16 cellular contexts compared by ENCODE assay signal in genomic region chr10:125174360-125174759, GRCh38. TPM values are rescaled to one million over a fixed set of nuclear protein-coding genes. Genes with fewer than 3 reads are reported as not detected.
DNase-seq lines count a peak whose midpoint lies in the region; ATAC-seq, FAIRE-seq and TF ChIP-seq lines count a peak whose summit lies in the region.
"Had no signal": no experiment of that assay in that cellular context is flagged by ENCODE, and none has a peak within 500 bp of the region (broad histone marks: within the 10 kb centered on the region; RNA-seq: fewer than 3 reads in every experiment).

No MANE protein-coding gene starts in this region.

- no peak overlapping the region for H4K8ac ChIP-seq in H9 (replicated peaks; ENCODE audit: insufficient read length, low read depth, low read length)
- no peak overlapping the region for H4K8ac ChIP-seq in mesendoderm (ENCODE audit: low read depth, low read length)

- no peaks in the 10 kb centered on the region for H3K23me2 ChIP-seq in H9 (ENCODE audit: insufficient read length, low read depth, low read length, poor library complexity, severe bottlenecking)

- H3T11ph ChIP-seq in H9 (ENCODE audit: low read length), result no peak overlapping the region

- H2BK5ac ChIP-seq in H9 (ENCODE audit: insufficient read length, low read length) (no peak overlapping the region), mesendoderm (ENCODE audit: low read length) (no peak overlapping the region)

- H3K4me3 Mint-ChIP-seq in H9 (no peak overlapping the region), WTC11 (no peak overlapping the region), osteocyte (ENCODE audit: unreplicated experiment) (no peak overlapping the region)
- H3K4me3 Mint-ChIP-seq: CD4-positive, alpha-beta memory T cell had no signal

- DNase-seq in H9 (peak; percentile 22), WTC11 (ENCODE audit: low spot score) (no peak), mesendoderm (peak; percentile 44), osteocyte (ENCODE audit: extremely low spot score, unreplicated experiment) (peak; percentile 38), SKM-1 (lab: John Stamatoyannopoulos, UW; ENCODE audit: unreplicated experiment) (no peak), D721Med (ENCODE audit: insufficient read length, low spot score) (no peak)
- DNase-seq: BE2C; CD4-positive, alpha-beta memory T cell; COR-L47; DMS53; GM23248 had no signal

- H3K27ac ChIP-seq in H9 (ENCODE audit: insufficient read length, low read depth, low read length), result no peak overlapping the region
- H3K27ac ChIP-seq in mesendoderm (ENCODE audit: low read depth, low read length), result no peak overlapping the region
- H3K27ac ChIP-seq: A549, C4-2B, GM23248 had no signal

- no peak overlapping the region for H2BK20ac ChIP-seq in H9 (ENCODE audit: low read depth, low read length, poor library complexity, severe bottlenecking)

- H3K4me2 ChIP-seq in H9 (ENCODE audit: insufficient read depth, insufficient read length, low read length) (no peak overlapping the region), mesendoderm (ENCODE audit: low read length) (no peak overlapping the region)
- H3K4me2 ChIP-seq: A549 had no signal

- H3K9me3 Mint-ChIP-seq in H9 (no peaks in the 10 kb centered on the region; a peak in 1 of 5 replicates), WTC11 (peaks cover 9% of the 10 kb centered on the region), osteocyte (ENCODE audit: unreplicated experiment) (no peaks in the 10 kb centered on the region)

- TF ChIP-seq CTCF in H9 (conservative IDR thresholded peaks at IDR 0.05) (no peak), WTC11 (IDR thresholded peaks at IDR 0.05) (no peak), osteocyte (IDR thresholded peaks at IDR 0.05) (no peak), D721Med (IDR thresholded peaks at IDR 0.05; ENCODE audit: insufficient read depth, missing control alignments) (no peak)

- no peak overlapping the region for H4K5ac ChIP-seq in H9 (ENCODE audit: insufficient read length, low read depth, low read length)
- no peak overlapping the region for H4K5ac ChIP-seq in mesendoderm (ENCODE audit: low read length)

- no peak overlapping the region for H3K23ac ChIP-seq in H9 (ENCODE audit: insufficient read length, low read depth, low read length)
- no peak overlapping the region for H3K23ac ChIP-seq in mesendoderm (ENCODE audit: low read length)

- H4K20me1 ChIP-seq in H9 (ENCODE audit: control insufficient read depth, insufficient read depth, insufficient read length), result no peaks in the 10 kb centered on the region

- H3K4ac ChIP-seq in H9 (ENCODE audit: low read depth, low read length) (no peak overlapping the region), mesendoderm (ENCODE audit: low read depth, low read length) (no peak overlapping the region)

- TF ChIP-seq POLR2A in GM18505 (IDR thresholded peaks at IDR 0.05; ENCODE audit: borderline replicate concordance, extremely low read depth, insufficient read depth, insufficient read length), result no peak

- H2AK5ac ChIP-seq in H9 (ENCODE audit: insufficient read length, low read length) (no peak overlapping the region), mesendoderm (ENCODE audit: low read length) (no peak overlapping the region)

- H2AFZ ChIP-seq in H9 (ENCODE audit: low read length), result no peak overlapping the region
- H2AFZ ChIP-seq: GM23248 had no signal

- ATAC-seq in WTC11, result peak; percentile 60
- no peak for ATAC-seq in GM18505 (IDR thresholded peaks at IDR 0.05; ENCODE audit: unreplicated experiment)
- ATAC-seq: A549 had no signal

- CTCF ChIA-PET in WTC11 (lab: Charles Lee), result no interaction called here

- no peaks in the 10 kb centered on the region for H3K36me3 ChIP-seq in mesendoderm (ENCODE audit: control insufficient read depth, insufficient read depth, low read length)
- H3K36me3 ChIP-seq: BE2C, HAP-1 had no signal

- H3K79me2 ChIP-seq in H9 (ENCODE audit: insufficient read depth, low read length) (no peaks in the 10 kb centered on the region), mesendoderm (ENCODE audit: control insufficient read depth, insufficient read depth, low read length) (no peaks in the 10 kb centered on the region)

- H2BK15ac ChIP-seq in H9 (ENCODE audit: low read depth, low read length) (no peak overlapping the region), mesendoderm (replicated peaks; ENCODE audit: low read depth) (no peak overlapping the region)

- H3K27me3 ChIP-seq in H9 (ENCODE audit: insufficient read depth, low read length) (no peaks in the 10 kb centered on the region), mesendoderm (ENCODE audit: insufficient read depth, low read length, poor library complexity) (no peaks in the 10 kb centered on the region)
- H3K27me3 ChIP-seq: BE2C had no signal

- H3K18ac ChIP-seq in H9 (ENCODE audit: insufficient read length, low read depth, low read length) (no peak overlapping the region), mesendoderm (ENCODE audit: low read length) (no peak overlapping the region)

- H2BK120ac ChIP-seq in H9 (ENCODE audit: low read depth, low read length, poor library complexity, severe bottlenecking), result no peak overlapping the region
- no peak overlapping the region for H2BK120ac ChIP-seq in mesendoderm (ENCODE audit: low read depth, low read length)

- no peak overlapping the region for H3K14ac ChIP-seq in H9 (ENCODE audit: insufficient read depth, low read length)

- H3K9ac ChIP-seq in H9 (ENCODE audit: extremely low read depth, insufficient read length, low read length) (no peak overlapping the region), mesendoderm (ENCODE audit: low read length) (no peak overlapping the region)
- H3K9ac ChIP-seq: GM23248 had no signal

- FAIRE-seq in D721Med (lab: Jason Lieb, UNC), result no peak
- FAIRE-seq: A549, GM18507 had no signal

- H3K36me3 Mint-ChIP-seq in H9 (ENCODE audit: insufficient read depth in 1 of 3, low read depth in 3 of 3) (no peaks in the 10 kb centered on the region), WTC11 (no peaks in the 10 kb centered on the region), osteocyte (ENCODE audit: unreplicated experiment) (no peaks in the 10 kb centered on the region)
- H3K36me3 Mint-ChIP-seq: CD4-positive, alpha-beta memory T cell had no signal

- H3K27me3 Mint-ChIP-seq in H9 (ENCODE audit: low read depth) (peaks cover 3% of the 10 kb centered on the region), WTC11 (ENCODE audit: low read depth) (no peaks in the 10 kb centered on the region), osteocyte (ENCODE audit: unreplicated experiment) (peaks cover 33% of the 10 kb centered on the region)

- H3K56ac ChIP-seq in H9 (ENCODE audit: insufficient read length, low read depth, low read length), result no peak overlapping the region
- no peak overlapping the region for H3K56ac ChIP-seq in mesendoderm (ENCODE audit: low read length)

- no peaks in the 10 kb centered on the region for H3K9me3 ChIP-seq in H9 (ENCODE audit: control insufficient read depth, low read depth, low read length)
- H3K9me3 ChIP-seq: A549, BE2C, HAP-1 had no signal

- H3K27ac Mint-ChIP-seq in H9 (no peak overlapping the region), WTC11 (no peak overlapping the region), osteocyte (ENCODE audit: unreplicated experiment) (no peak overlapping the region)
- H3K27ac Mint-ChIP-seq: CD4-positive, alpha-beta memory T cell had no signal

- WGBS in H9 (ENCODE audit: extremely low coverage, insufficient read length, low lambda C conversion rate), result no CpG with 5 or more reads among the region's 9 CpGs
- WGBS in mesendoderm (ENCODE audit: extremely low coverage, insufficient coverage, low lambda C conversion rate), result no CpG with 5 or more reads among the region's 9 CpGs

- H3K4me1 ChIP-seq in H9 (ENCODE audit: insufficient read depth, low read length), result 0 out of 2 replicates have a peak, but pooled peaks cover 2% of the 10 kb centered on the region
- H3K4me1 ChIP-seq in mesendoderm (ENCODE audit: control insufficient read depth, low read depth, low read length), result peaks cover 2% of the 10 kb centered on the region
- H3K4me1 ChIP-seq: BE2C, HAP-1 had no signal

- POLR2A ChIA-PET in WTC11 (lab: Charles Lee), result interaction anchor here (0.8 kb wide), 1 partner anchor 12 kb away, joined by 3 read pairs; no protein-coding TSS in a partner anchor

- H3K79me1 ChIP-seq in H9 (ENCODE audit: insufficient read depth, low read depth, low read length, poor library complexity, severe bottlenecking) (no peaks in the 10 kb centered on the region), mesendoderm (ENCODE audit: low read length) (no peaks in the 10 kb centered on the region)

- no peak overlapping the region for H2BK12ac ChIP-seq in H9 (ENCODE audit: insufficient read length, low read depth, low read length)

- H3K4me3 ChIP-seq in mesendoderm (ENCODE audit: low read length), result no peak overlapping the region
- H3K4me3 ChIP-seq: A549, GM23248, HAP-1 had no signal

- no peak overlapping the region for H4K91ac ChIP-seq in H9 (ENCODE audit: insufficient read length, low read depth, low read length)

- H3K4me1 Mint-ChIP-seq in H9 (peaks cover 15 to 22% of the 10 kb centered on the region in 2 experiments), WTC11 (peaks cover 11% of the 10 kb centered on the region), osteocyte (ENCODE audit: unreplicated experiment) (peaks cover 6% of the 10 kb centered on the region)
- H3K4me1 Mint-ChIP-seq: CD4-positive, alpha-beta memory T cell had no signal

TF ChIP-seq in WTC11, 78 proteins besides CTCF, POLR2A, EP300 and RAD21 (continues in another document):
- TF ChIP-seq TEAD1 (CRISPR knock-in tag; IDR thresholded peaks at IDR 0.05) (no peak), IRF1 (CRISPR knock-in tag; IDR thresholded peaks at IDR 0.05) (no peak), ZNF396 (CRISPR knock-in tag; IDR thresholded peaks at IDR 0.05; ENCODE audit: borderline replicate concordance) (no peak)

RNA-seq across cellular contexts. Expression of gene CTBP2, which starts 14.0 kb away (rescaled TPM):
- total RNA-seq in H9 (2021) (212 and 218 TPM in 2 replicates), WTC11 (2021) (175 to 191 TPM (median 181 TPM) in 3 replicates), osteocyte (125 and 127 TPM in 2 replicates)
- 135 TPM for polyA plus RNA-seq in mesendoderm (2013, experiment 1 of 2)
- polyA plus RNA-seq in mesendoderm (2013, experiment 2 of 2), result 136 TPM

Comparison
In these comparisons a context has a peak if more than half of its experiments do, and no peak if none do; other contexts are left out.
1. DNase-seq: peak in H9 (single experiment), mesendoderm (single experiment) and osteocyte (single experiment); none in WTC11 (single experiment), SKM-1 (single experiment) and D721Med (single experiment).